8 cellular contexts compared by ENCODE assay signal in the genomic region with DNA sequence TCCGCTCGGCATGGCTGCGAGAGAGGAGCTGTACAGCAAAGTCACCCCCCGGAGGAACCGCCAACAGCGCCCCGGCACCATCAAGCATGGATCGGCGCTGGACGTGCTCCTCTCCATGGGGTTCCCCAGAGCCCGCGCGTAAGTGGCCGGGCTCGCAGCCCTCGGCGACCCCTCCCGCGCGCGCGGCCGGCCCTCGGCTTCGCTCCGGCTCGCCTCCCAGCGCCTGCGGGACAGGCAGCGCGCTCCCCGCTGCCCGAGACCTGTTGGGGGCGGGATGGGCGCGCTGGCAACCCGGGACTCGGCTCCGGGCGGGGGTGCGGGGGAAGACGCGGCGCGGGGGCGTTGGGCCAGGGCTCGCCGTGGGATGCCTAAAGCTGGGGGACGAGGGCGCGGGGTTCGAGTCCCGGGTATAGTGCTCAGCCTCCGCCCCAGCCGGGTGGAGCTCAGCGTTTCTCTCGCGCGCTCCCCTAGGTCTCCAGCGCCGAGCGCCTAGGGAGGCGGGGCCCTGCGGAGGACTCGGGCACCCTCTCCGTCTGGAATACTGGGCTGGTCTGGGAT. TPM values are rescaled to one million over a fixed set of nuclear protein-coding genes. Genes with fewer than 3 reads are reported as not detected.
DNase-seq lines count a peak whose midpoint lies in the region; ATAC-seq and TF ChIP-seq lines count a peak whose summit lies in the region.

No MANE protein-coding gene starts in this region.

- ATAC-seq in HG03066 (IDR thresholded peaks at IDR 0.05; ENCODE audit: low read depth, unreplicated experiment) (peak; percentile 50), upper lobe of right lung (peak; percentile 69)

- peak overlapping the region; percentile 85 for H3K27ac ChIP-seq in upper lobe of right lung

- H3K4me3 ChIP-seq in upper lobe of right lung, result peak overlapping the region; percentile 91

- intact Hi-C loops in upper lobe of right lung (cut with DNase I), result no loop called here

- no peaks in the 10 kb centered on the region for H3K9me3 ChIP-seq in upper lobe of right lung

- TF ChIP-seq CTCF in upper lobe of right lung (IDR thresholded peaks at IDR 0.05), result no peak

- H3K4me1 ChIP-seq in upper lobe of right lung, result peaks cover 16% of the 10 kb centered on the region

- peaks cover 6% of the 10 kb centered on the region for H3K27me3 ChIP-seq in upper lobe of right lung

- DNase-seq in NCI-H748 (lab: John Stamatoyannopoulos, UW; ENCODE audit: unreplicated experiment), result peak; percentile 46
- DNase-seq in NCI-H748 treated with DMSO at 0.1 percent for 48 hours (lab: John Stamatoyannopoulos, UW), result no peak
- DNase-seq in activated gamma-delta T cell (lab: John Stamatoyannopoulos, UW), result peak; percentile 36
- peak; percentile 55 for DNase-seq in foreskin melanocyte
- peak in 43 of 56 donors; percentile 6 to 84 (median 56) for DNase-seq in nucleus accumbens (lab: John Stamatoyannopoulos, UW)
- peak; percentile 82 for DNase-seq in upper lobe of right lung

- no peaks in the 10 kb centered on the region for H3K36me3 ChIP-seq in upper lobe of right lung

TF ChIP-seq in PFSK-1, 5 proteins besides CTCF, POLR2A, EP300 and RAD21:
- TF ChIP-seq, protein P1, sequence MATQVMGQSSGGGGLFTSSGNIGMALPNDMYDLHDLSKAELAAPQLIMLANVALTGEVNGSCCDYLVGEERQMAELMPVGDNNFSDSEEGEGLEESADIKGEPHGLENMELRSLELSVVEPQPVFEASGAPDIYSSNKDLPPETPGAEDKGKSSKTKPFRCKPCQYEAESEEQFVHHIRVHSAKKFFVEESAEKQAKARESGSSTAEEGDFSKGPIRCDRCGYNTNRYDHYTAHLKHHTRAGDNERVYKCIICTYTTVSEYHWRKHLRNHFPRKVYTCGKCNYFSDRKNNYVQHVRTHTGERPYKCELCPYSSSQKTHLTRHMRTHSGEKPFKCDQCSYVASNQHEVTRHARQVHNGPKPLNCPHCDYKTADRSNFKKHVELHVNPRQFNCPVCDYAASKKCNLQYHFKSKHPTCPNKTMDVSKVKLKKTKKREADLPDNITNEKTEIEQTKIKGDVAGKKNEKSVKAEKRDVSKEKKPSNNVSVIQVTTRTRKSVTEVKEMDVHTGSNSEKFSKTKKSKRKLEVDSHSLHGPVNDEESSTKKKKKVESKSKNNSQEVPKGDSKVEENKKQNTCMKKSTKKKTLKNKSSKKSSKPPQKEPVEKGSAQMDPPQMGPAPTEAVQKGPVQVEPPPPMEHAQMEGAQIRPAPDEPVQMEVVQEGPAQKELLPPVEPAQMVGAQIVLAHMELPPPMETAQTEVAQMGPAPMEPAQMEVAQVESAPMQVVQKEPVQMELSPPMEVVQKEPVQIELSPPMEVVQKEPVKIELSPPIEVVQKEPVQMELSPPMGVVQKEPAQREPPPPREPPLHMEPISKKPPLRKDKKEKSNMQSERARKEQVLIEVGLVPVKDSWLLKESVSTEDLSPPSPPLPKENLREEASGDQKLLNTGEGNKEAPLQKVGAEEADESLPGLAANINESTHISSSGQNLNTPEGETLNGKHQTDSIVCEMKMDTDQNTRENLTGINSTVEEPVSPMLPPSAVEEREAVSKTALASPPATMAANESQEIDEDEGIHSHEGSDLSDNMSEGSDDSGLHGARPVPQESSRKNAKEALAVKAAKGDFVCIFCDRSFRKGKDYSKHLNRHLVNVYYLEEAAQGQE (IDR thresholded peaks at IDR 0.05; ENCODE audit: insufficient read depth in 1 of 2, low read depth in 2 of 2, low read length in 2 of 2), result no peak
- TF ChIP-seq SIN3A (IDR thresholded peaks at IDR 0.05; ENCODE audit: borderline replicate concordance, insufficient read depth, low read length) (0 out of 2 replicates have a peak, but pooled peaks have one; percentile 27), POLR2AphosphoS5 (IDR thresholded peaks at IDR 0.05; ENCODE audit: low read depth, low read length) (no peak), TAF1 (IDR thresholded peaks at IDR 0.05; ENCODE audit: borderline replicate concordance, insufficient read depth, low read length) (peak; percentile 55; the same call in 1 of the 2 replicates), FOXP2 (optimal IDR thresholded peaks at IDR 0.05; ENCODE audit: borderline replicate concordance, extremely low read depth, extremely low read length, insufficient read depth) (no peak)

RNA-seq across cellular contexts. Expression of gene UBASH3B, which starts 0.6 kb away (rescaled TPM):
- 122 TPM for polyA plus RNA-seq in PFSK-1 (2012; ENCODE audit: insufficient read length, low read depth)
- 42.2 TPM for total RNA-seq in upper lobe of right lung
